19 cellular contexts compared by ENCODE assay signal in genomic region chr6:148704539-148704938, GRCh38.
"Had no signal": no experiment of that assay in that cellular context is flagged by ENCODE, and none has a peak within 500 bp of the region (broad histone marks: within the 10 kb centered on the region; RNA-seq: fewer than 3 reads in every experiment).

No MANE protein-coding gene starts in this region.

- H3K9ac ChIP-seq: SK-N-SH had no signal

- H3K27ac ChIP-seq: HL-60 had no signal

- H3K9me3 ChIP-seq: SK-N-SH had no signal

- H3K4me2 ChIP-seq: SK-N-SH had no signal

- H3K9me2 ChIP-seq: SK-N-SH had no signal

- ATAC-seq: T-cell had no signal

- DNase-seq: KBM-7, MV-4-11, NCI-H1048, NCI-H1105, NCI-H1436, NCI-H1694 treated with DMSO at 0.1 percent for 48 hours, NCI-H1930, NCI-H2081, NCI-H2107, NCI-H2171 treated with DMSO at 0.1 percent for 48 hours, NCI-H345, NCI-H526, NCI-H774, Right ventricle myocardium superior, RPMI8226, SK-N-SH, SW 1271, T-cell had no signal
